In genomic region chr7:133253522-133253882, GRCh38 we compare ENCODE assay signal across 8 cellular contexts. TPM values are rescaled to one million over a fixed set of nuclear protein-coding genes. Genes with fewer than 3 reads are reported as not detected.
DNase-seq lines count a peak whose midpoint lies in the region; ATAC-seq and TF ChIP-seq lines count a peak whose summit lies in the region.

No MANE protein-coding gene starts in this region.

- in situ Hi-C loops in HAP-1 (cut with MboI; ENCODE audit: low sequenced_read_pairs), result no loop called here

- H3K4me1 ChIP-seq in BLaER1 treated with 17β-estradiol and CSF1 and Interleukin-3, amounts not matched to agents 10 nM and 100 nM, result peaks cover 21 to 28% (median 26%) of the 10 kb centered on the region in 10 experiments
- peaks cover 6% of the 10 kb centered on the region for H3K4me1 ChIP-seq in HAP-1

- peak overlapping the region; percentile 90 for H3K27ac Mint-ChIP-seq in T-helper 17 cell
- peak overlapping the region; percentile 80 to 94 for H3K27ac Mint-ChIP-seq in natural killer cell treated with Interleukin-12 subunit alpha and Interleukin-12 subunit beta and Interleukin-15 and Interleukin-18, amount 100 ng/mL, for 72 hours

- H4K20me1 ChIP-seq in BLaER1 treated with 17β-estradiol and CSF1 and Interleukin-3, amounts not matched to agents 10 nM and 100 nM, result peaks cover 0 to 14% (median 0%) of the 10 kb centered on the region in 11 experiments; a peak in 2 of 22 replicates

- no peak for DNase-seq in HAP-1 (ENCODE audit: low spot score in 2 of 2)
- DNase-seq in T-helper 17 cell, result no peak
- DNase-seq in epithelial cell of proximal tubule (ENCODE audit: low read depth), result no peak
- no peak for DNase-seq in natural killer cell treated with Interleukin-12 subunit alpha and Interleukin-12 subunit beta and Interleukin-15 and Interleukin-18, amount 100 ng/mL, for 72 hours (ENCODE audit: low spot score)
- DNase-seq in GM19240 (ENCODE audit: insufficient read length, low spot score), result no peak
- no peak for DNase-seq in GM10266 (ENCODE audit: extremely low spot score)

- peaks cover 0 to 19% (median 3%) of the 10 kb centered on the region in 11 experiments; a peak in 6 of 22 replicates for H3K36me3 ChIP-seq in BLaER1 treated with 17β-estradiol and CSF1 and Interleukin-3, amounts not matched to agents 10 nM and 100 nM
- H3K36me3 ChIP-seq in HAP-1 (replicated peaks), result no peaks in the 10 kb centered on the region; the same call in 1 of the 2 replicates

- ATAC-seq in T-helper 17 cell (no peak), HG03571 (IDR thresholded peaks at IDR 0.05; ENCODE audit: unreplicated experiment) (no peak)
- no peak for ATAC-seq in natural killer cell treated with Interleukin-12 subunit alpha and Interleukin-12 subunit beta and Interleukin-15 and Interleukin-18, amount 100 ng/mL, for 72 hours

- peak overlapping the region; percentile 74 to 94 (median 87) for H3K9ac ChIP-seq in BLaER1 treated with 17β-estradiol and CSF1 and Interleukin-3, amounts not matched to agents 10 nM and 100 nM

- H3K9me3 Mint-ChIP-seq in natural killer cell treated with Interleukin-12 subunit alpha and Interleukin-12 subunit beta and Interleukin-15 and Interleukin-18, amount 100 ng/mL, for 72 hours, result no peaks in the 10 kb centered on the region

- TF ChIP-seq CTCF in epithelial cell of proximal tubule (conservative IDR thresholded peaks at IDR 0.05; ENCODE audit: low read depth, low read length), result no peak
- no peak for TF ChIP-seq CTCF in GM10266 (IDR thresholded peaks at IDR 0.05; ENCODE audit: control insufficient read depth, insufficient read depth, low read depth, missing control alignments)

- peak overlapping the region; percentile 80 to 98 (median 91) for H3K4me2 ChIP-seq in BLaER1 treated with 17β-estradiol and CSF1 and Interleukin-3, amounts not matched to agents 10 nM and 100 nM

- peaks cover 25% of the 10 kb centered on the region for H3K4me1 Mint-ChIP-seq in T-helper 17 cell
- H3K4me1 Mint-ChIP-seq in natural killer cell treated with Interleukin-12 subunit alpha and Interleukin-12 subunit beta and Interleukin-15 and Interleukin-18, amount 100 ng/mL, for 72 hours (ENCODE audit: low read depth in 2 of 2), result peaks cover 30 to 47% of the 10 kb centered on the region in 2 donors

- H3K36me3 Mint-ChIP-seq in T-helper 17 cell (ENCODE audit: low read depth), result peaks cover 5% of the 10 kb centered on the region
- H3K36me3 Mint-ChIP-seq in natural killer cell treated with Interleukin-12 subunit alpha and Interleukin-12 subunit beta and Interleukin-15 and Interleukin-18, amount 100 ng/mL, for 72 hours, result peaks cover 6% of the 10 kb centered on the region

- H3K4me3 Mint-ChIP-seq in T-helper 17 cell, result peak overlapping the region; percentile 96
- peak overlapping the region; percentile 96 for H3K4me3 Mint-ChIP-seq in natural killer cell treated with Interleukin-12 subunit alpha and Interleukin-12 subunit beta and Interleukin-15 and Interleukin-18, amount 100 ng/mL, for 72 hours

- no peaks in the 10 kb centered on the region for H3K27me3 Mint-ChIP-seq in T-helper 17 cell
- no peaks in the 10 kb centered on the region for H3K27me3 Mint-ChIP-seq in natural killer cell treated with Interleukin-12 subunit alpha and Interleukin-12 subunit beta and Interleukin-15 and Interleukin-18, amount 100 ng/mL, for 72 hours

- peaks cover 0 to 13% (median 8%) of the 10 kb centered on the region in 11 experiments; a peak in 14 of 22 replicates for H3K9me3 ChIP-seq in BLaER1 treated with 17β-estradiol and CSF1 and Interleukin-3, amounts not matched to agents 10 nM and 100 nM (replicated peaks in 1 of 11)
- H3K9me3 ChIP-seq in HAP-1 (no peaks in the 10 kb centered on the region), T-helper 17 cell (ENCODE audit: control insufficient read depth, low read length, poor library complexity, severe bottlenecking) (no peaks in the 10 kb centered on the region)

- H3K27me3 ChIP-seq in BLaER1 treated with 17β-estradiol and CSF1 and Interleukin-3, amounts not matched to agents 10 nM and 100 nM, result no peaks in the 10 kb centered on the region
- no peaks in the 10 kb centered on the region for H3K27me3 ChIP-seq in HAP-1 (ENCODE audit: low read depth)

- peak overlapping the region; percentile 77 to 91 (median 86) for H3K27ac ChIP-seq in BLaER1 treated with 17β-estradiol and CSF1 and Interleukin-3, amounts not matched to agents 10 nM and 100 nM

- peak overlapping the region; percentile 70 to 91 (median 82) for H3K4me3 ChIP-seq in BLaER1 treated with 17β-estradiol and CSF1 and Interleukin-3, amounts not matched to agents 10 nM and 100 nM
- H3K4me3 ChIP-seq in HAP-1, result peak overlapping the region; percentile 88
- H3K4me3 ChIP-seq in epithelial cell of proximal tubule (ENCODE audit: low read depth, low read length), result peak overlapping the region; percentile 83

RNA-seq across cellular contexts. Expression of gene EXOC4, which starts 0.6 kb away (rescaled TPM):
- total RNA-seq in T-helper 17 cell (10 to 100 TPM; 88.8 to 96.6 TPM), epithelial cell of proximal tubule (27.1 and 41.3 TPM in 2 replicates)
- total RNA-seq in natural killer cell treated with Interleukin-12 subunit alpha and Interleukin-12 subunit beta and Interleukin-15 and Interleukin-18, amount 100 ng/mL, for 72 hours, result 100 to 1,000 TPM in 1 of 2 donors, 10 to 100 TPM in 1; 78.5 to 107 TPM
